In the genomic region with DNA sequence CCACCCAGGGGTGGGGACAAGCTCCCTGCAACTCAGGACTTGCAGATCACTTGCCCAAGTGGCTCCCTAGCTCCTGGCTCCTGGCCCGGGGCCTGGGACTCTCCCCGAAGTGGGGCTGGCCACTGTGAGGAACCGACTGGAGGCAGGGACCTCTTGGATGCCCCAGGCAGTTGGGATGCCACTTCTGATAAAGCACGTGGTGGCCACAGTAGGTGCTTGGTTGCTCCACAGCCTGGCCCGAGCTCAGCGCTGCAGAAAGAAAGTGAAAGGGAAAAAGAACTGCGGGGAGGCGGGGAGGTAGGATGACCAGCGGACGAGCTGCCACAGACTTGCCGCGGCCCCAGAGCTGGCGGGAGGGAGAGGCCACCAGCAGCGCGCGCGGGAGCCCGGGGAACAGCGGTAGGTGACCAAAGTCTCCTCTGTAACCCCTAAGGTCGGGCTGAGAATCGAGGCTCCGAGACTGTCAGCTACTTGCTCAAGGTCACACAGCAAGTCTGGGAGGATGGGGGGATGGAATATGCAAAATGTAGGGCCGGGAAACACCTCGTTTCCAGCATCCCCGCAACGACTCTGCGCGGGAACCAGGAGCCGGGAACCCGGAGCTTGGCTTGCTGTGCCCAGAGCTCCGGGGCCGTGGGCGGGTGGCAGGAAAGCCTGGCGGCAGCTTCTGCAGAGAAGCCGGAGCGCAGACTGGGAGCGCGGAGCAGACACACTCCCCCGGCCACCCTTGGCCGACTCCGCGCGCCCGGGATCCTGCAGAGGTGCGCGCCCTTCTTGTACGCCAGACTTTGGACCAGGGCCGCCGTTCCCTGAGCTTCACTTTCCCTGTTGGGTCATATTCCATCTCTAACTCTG, we compare ENCODE assay signal across 8 cellular contexts. TPM values are rescaled to one million over a fixed set of nuclear protein-coding genes. Genes with fewer than 3 reads are reported as not detected.
DNase-seq lines count a peak whose midpoint lies in the region; ATAC-seq and TF ChIP-seq lines count a peak whose summit lies in the region.

No MANE protein-coding gene starts in this region.

- TF ChIP-seq POLR2A in erythroblast (IDR thresholded peaks at IDR 0.05; ENCODE audit: low read length) = no peak

- H4K20me1 ChIP-seq in SK-N-SH (ENCODE audit: insufficient read depth) = no peaks in the 10 kb centered on the region

- TF ChIP-seq CTCF in GM20000 (IDR thresholded peaks at IDR 0.05; ENCODE audit: extremely low read depth, missing control alignments) (no peak), SK-N-SH (IDR thresholded peaks at IDR 0.05) (no peak)

- CTCF ChIA-PET in SK-N-SH (lab: Yijun Ruan, JAX) = interaction anchor here (1.4 kb wide), 1 partner anchor 40 kb away, joined by 9 read pairs; no protein-coding TSS in a partner anchor

- H3K36me3 ChIP-seq in SK-N-SH (replicated peaks in 1 of 2; ENCODE audit: control insufficient read depth in 1 of 2, insufficient read depth in 2 of 2, low read length in 1 of 2) (no peaks in the 10 kb centered on the region), muscle layer of colon (ENCODE audit: insufficient read depth, low read length) (no peaks in the 10 kb centered on the region)

- H3K9me2 ChIP-seq in SK-N-SH = no peaks in the 10 kb centered on the region

- ATAC-seq in HG02970 (IDR thresholded peaks at IDR 0.05; ENCODE audit: low FRiP score, unreplicated experiment) (no peak), GM19467 (IDR thresholded peaks at IDR 0.05; ENCODE audit: unreplicated experiment) (no peak), HG03571 (IDR thresholded peaks at IDR 0.05; ENCODE audit: unreplicated experiment) (no peak)

- H3K9me3 ChIP-seq in SK-N-SH (no peaks in the 10 kb centered on the region), muscle layer of colon (ENCODE audit: low read length) (no peaks in the 10 kb centered on the region)

- peak overlapping the region; percentile 12; the same call in 1 of the 2 replicates for H2AFZ ChIP-seq in SK-N-SH (ENCODE audit: low read depth)

- H3K4me3 ChIP-seq in SK-N-SH (ENCODE audit: low read depth in 2 of 2, low read length in 1 of 2) (peak overlapping the region; percentile 43 to 64), muscle layer of colon (ENCODE audit: low read depth in 1 of 2, low read length in 2 of 2) (peak overlapping the region; percentile 58 to 75)

- 6% methylated on average over 27 of the region's 49 CpGs for WGBS in SK-N-SH (ENCODE audit: low lambda C conversion rate)

- POLR2A ChIA-PET in SK-N-SH (lab: Yijun Ruan, JAX) = no interaction called here

- H3K27ac ChIP-seq in SK-N-SH (ENCODE audit: low read depth in 2 of 2, low read length in 1 of 2) = no peak overlapping the region
- H3K27ac ChIP-seq in muscle layer of colon (ENCODE audit: low read depth, low read length) = no peak overlapping the region

- H3K27me3 ChIP-seq in SK-N-SH (ENCODE audit: insufficient read depth) (peaks cover 27% of the 10 kb centered on the region), muscle layer of colon (ENCODE audit: control insufficient read depth in 1 of 2, insufficient read depth in 2 of 2, low read length in 2 of 2) (peaks cover 0 to 27% of the 10 kb centered on the region in 2 donors)

- H3F3A ChIP-seq in SK-N-SH (replicated peaks; ENCODE audit: insufficient read depth) = no peaks in the 10 kb centered on the region

- DNase-seq in D341Med (ENCODE audit: low spot score) (peak; percentile 45), GM20000 (ENCODE audit: low spot score) (peak; percentile 64), SK-N-SH (peak; percentile 70), erythroblast (lab: John Stamatoyannopoulos, UW) (peak; percentile 10 to 14)

- H3K79me2 ChIP-seq in SK-N-SH (ENCODE audit: insufficient read depth) = no peaks in the 10 kb centered on the region

- no peak for TF ChIP-seq EP300 in SK-N-SH (IDR thresholded peaks at IDR 0.05; ENCODE audit: borderline replicate concordance in 1 of 2, low read depth in 1 of 2, low read length in 1 of 2)

- no peak overlapping the region for H3K9ac ChIP-seq in SK-N-SH
- H3K9ac ChIP-seq in muscle layer of colon (ENCODE audit: low read length) = no peak overlapping the region

- H3K4me2 ChIP-seq in SK-N-SH = peak overlapping the region; percentile 90

- TF ChIP-seq RAD21 in SK-N-SH (IDR thresholded peaks at IDR 0.05; ENCODE audit: low read length) = no peak

- H3K4me1 ChIP-seq in SK-N-SH (ENCODE audit: control insufficient read depth in 1 of 2, insufficient read depth in 2 of 2, low read depth in 1 of 2, low read length in 1 of 2) (peaks cover 0 to 6% of the 10 kb centered on the region in 2 experiments; a peak in 2 of 4 replicates), muscle layer of colon (ENCODE audit: insufficient read depth, low read length) (peaks cover 5% of the 10 kb centered on the region)

TF ChIP-seq in SK-N-SH, 30 proteins besides CTCF, POLR2A, EP300 and RAD21:
- TF ChIP-seq MAX (IDR thresholded peaks at IDR 0.05; ENCODE audit: low read depth) = 0 out of 2 replicates have a peak, but pooled peaks have one; percentile 42
- TF ChIP-seq, protein P1, sequence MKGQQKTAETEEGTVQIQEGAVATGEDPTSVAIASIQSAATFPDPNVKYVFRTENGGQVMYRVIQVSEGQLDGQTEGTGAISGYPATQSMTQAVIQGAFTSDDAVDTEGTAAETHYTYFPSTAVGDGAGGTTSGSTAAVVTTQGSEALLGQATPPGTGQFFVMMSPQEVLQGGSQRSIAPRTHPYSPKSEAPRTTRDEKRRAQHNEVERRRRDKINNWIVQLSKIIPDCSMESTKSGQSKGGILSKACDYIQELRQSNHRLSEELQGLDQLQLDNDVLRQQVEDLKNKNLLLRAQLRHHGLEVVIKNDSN (IDR thresholded peaks at IDR 0.05; ENCODE audit: borderline replicate concordance, low read depth) = no peak

RNA-seq across cellular contexts. Expression of gene CIITA, which starts 1.9 kb away (rescaled TPM):
- polyA plus RNA-seq in SK-N-SH (2012; rRNA removed) = 0.15 and 0.23 TPM in 2 replicates
- 0.09 and 0.19 TPM in 2 replicates for polyA plus RNA-seq in SK-N-SH (2012; cell fraction: cytosol; rRNA removed)
- 0.68 and 1.0 TPM in 2 replicates for polyA plus RNA-seq in SK-N-SH (2012; cell fraction: nucleus; rRNA removed)

Comparison
In these comparisons a context has a peak if more than half of its experiments do, and no peak if none do; other contexts are left out.
1. DNase-seq: peak in every context shown above with its lines; median percentile 70 in SK-N-SH; 64 in GM20000; 45 in D341Med; 12 in erythroblast.